1 cellular context compared by ENCODE assay signal in the genomic region with DNA sequence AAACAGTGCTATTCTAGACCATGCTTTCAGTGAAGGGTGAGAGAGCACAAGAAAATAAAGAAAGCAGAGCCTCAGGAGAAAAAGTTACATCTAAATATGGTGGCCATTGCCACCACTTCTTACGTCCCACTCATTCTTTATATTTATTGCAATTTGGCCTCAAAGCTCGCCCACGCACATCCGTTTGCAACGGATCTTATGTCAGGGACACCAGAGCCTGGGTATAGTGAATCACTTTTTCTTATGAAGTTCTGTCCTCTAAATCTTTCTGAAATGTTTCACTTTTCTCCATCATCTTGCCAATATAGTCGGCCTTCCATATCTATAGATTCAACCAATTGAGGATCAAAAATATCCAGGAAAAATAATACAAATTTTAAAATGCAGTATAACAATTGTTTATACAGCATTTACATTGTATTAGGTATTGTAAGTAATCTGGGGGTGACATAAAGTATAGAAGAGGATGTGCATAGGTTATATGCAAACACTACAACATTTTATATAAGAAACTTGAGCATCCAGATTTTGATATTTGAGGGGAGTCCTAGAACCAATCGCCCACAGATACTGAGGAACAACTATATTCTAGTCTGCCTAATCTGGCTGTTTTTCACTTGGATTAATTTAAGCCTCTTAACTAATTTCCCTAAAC.
TF ChIP-seq lines count a peak whose summit lies in the region.

No MANE protein-coding gene starts in this region.

TF ChIP-seq in HCT116, 20 proteins besides CTCF, POLR2A, EP300 and RAD21:
- TF ChIP-seq REST (IDR thresholded peaks at IDR 0.05; ENCODE audit: low read depth) (no peak), YY1 (IDR thresholded peaks at IDR 0.05; ENCODE audit: extremely low read depth, insufficient replicate concordance, low read depth, low read length) (no peak), EZH2 (IDR thresholded peaks at IDR 0.05) (no peak), TCF7L2 (IDR thresholded peaks at IDR 0.05; ENCODE audit: borderline replicate concordance, extremely low read depth, insufficient read depth, insufficient read length) (no peak), ZFX (IDR thresholded peaks at IDR 0.05) (no peak), CEBPB (IDR thresholded peaks at IDR 0.05; ENCODE audit: low read depth) (no peak), MAX (IDR thresholded peaks at IDR 0.05) (no peak), POLR2AphosphoS5 (IDR thresholded peaks at IDR 0.05; ENCODE audit: low read depth, low read length) (no peak)
- TF ChIP-seq, protein P1, sequence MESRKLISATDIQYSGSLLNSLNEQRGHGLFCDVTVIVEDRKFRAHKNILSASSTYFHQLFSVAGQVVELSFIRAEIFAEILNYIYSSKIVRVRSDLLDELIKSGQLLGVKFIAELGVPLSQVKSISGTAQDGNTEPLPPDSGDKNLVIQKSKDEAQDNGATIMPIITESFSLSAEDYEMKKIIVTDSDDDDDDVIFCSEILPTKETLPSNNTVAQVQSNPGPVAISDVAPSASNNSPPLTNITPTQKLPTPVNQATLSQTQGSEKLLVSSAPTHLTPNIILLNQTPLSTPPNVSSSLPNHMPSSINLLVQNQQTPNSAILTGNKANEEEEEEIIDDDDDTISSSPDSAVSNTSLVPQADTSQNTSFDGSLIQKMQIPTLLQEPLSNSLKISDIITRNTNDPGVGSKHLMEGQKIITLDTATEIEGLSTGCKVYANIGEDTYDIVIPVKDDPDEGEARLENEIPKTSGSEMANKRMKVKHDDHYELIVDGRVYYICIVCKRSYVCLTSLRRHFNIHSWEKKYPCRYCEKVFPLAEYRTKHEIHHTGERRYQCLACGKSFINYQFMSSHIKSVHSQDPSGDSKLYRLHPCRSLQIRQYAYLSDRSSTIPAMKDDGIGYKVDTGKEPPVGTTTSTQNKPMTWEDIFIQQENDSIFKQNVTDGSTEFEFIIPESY (IDR thresholded peaks at IDR 0.05; ENCODE audit: extremely low read depth, insufficient replicate concordance, low read length), result no peak
